ENCODE assay signal across 15 cellular contexts in genomic region chr14:69620981-69621380, GRCh38. TPM values are rescaled to one million over a fixed set of nuclear protein-coding genes. Genes with fewer than 3 reads are reported as not detected.
A peak's percentile ranks its signal among the peaks of the same experiment; 100 is the strongest.
DNase-seq lines count a peak whose midpoint lies in the region; ATAC-seq and TF ChIP-seq lines count a peak whose summit lies in the region.
"Had no signal": no experiment of that assay in that cellular context is flagged by ENCODE, and none has a peak within 500 bp of the region (broad histone marks: within the 10 kb centered on the region; RNA-seq: fewer than 3 reads in every experiment).

No MANE protein-coding gene starts in this region.

- no peak for DNase-seq in activated CD4-positive, alpha-beta T cell treated with anti-CD3 and anti-CD28 coated beads, Interleukin-2, amount 10 ng/mL, durations not matched to agents 24 days and 14 days
- no peak for DNase-seq in activated CD4-positive, alpha-beta T cell treated with anti-CD3 and anti-CD28 coated beads for 1 hour
- no peak for DNase-seq in Karpas-422
- no peak for DNase-seq in chondrocyte (ENCODE audit: low spot score)
- DNase-seq in HT-29 (ENCODE audit: low spot score), result no peak
- DNase-seq in ovary, result no peak
- DNase-seq: hypothalamus, NCI-H1694 treated with DMSO at 0.1 percent for 48 hours, Peyer's patch, WERI-Rb-1 had no signal

- H3K27me3 ChIP-seq in Karpas-422 (ENCODE audit: low read length), result no peaks in the 10 kb centered on the region
- no peaks in the 10 kb centered on the region for H3K27me3 ChIP-seq in neutrophil
- no peaks in the 10 kb centered on the region for H3K27me3 ChIP-seq in ovary
- H3K27me3 ChIP-seq: Peyer's patch had no signal

- TF ChIP-seq EP300 in ovary (IDR thresholded peaks at IDR 0.05), result no peak

- peak overlapping the region; percentile 51 for H3K4me3 Mint-ChIP-seq in activated CD4-positive, alpha-beta T cell treated with anti-CD3 and anti-CD28 coated beads, Interleukin-2, amount 10 ng/mL, durations not matched to agents 24 days and 14 days
- no peak overlapping the region for H3K4me3 Mint-ChIP-seq in chondrocyte (ENCODE audit: unreplicated experiment)

- H3K9me3 Mint-ChIP-seq in activated CD4-positive, alpha-beta T cell treated with anti-CD3 and anti-CD28 coated beads, Interleukin-2, amount 10 ng/mL, durations not matched to agents 24 days and 14 days, result peaks cover 3% of the 10 kb centered on the region
- no peaks in the 10 kb centered on the region for H3K9me3 Mint-ChIP-seq in chondrocyte (ENCODE audit: low read depth)

- peaks cover 21% of the 10 kb centered on the region for H3K36me3 ChIP-seq in Karpas-422 (ENCODE audit: insufficient read depth, low read length)
- peaks cover 6% of the 10 kb centered on the region for H3K36me3 ChIP-seq in neutrophil
- no peaks in the 10 kb centered on the region for H3K36me3 ChIP-seq in ovary
- H3K36me3 ChIP-seq: Peyer's patch, thoracic aorta had no signal

- no peak for TF ChIP-seq CTCF in chondrocyte (IDR thresholded peaks at IDR 0.05)
- TF ChIP-seq CTCF in neutrophil (IDR thresholded peaks at IDR 0.05), result no peak
- no peak for TF ChIP-seq CTCF in ovary (IDR thresholded peaks at IDR 0.05)

- H3K4me1 ChIP-seq in Karpas-422 (ENCODE audit: low read length) (peaks cover 98% of the 10 kb centered on the region), neutrophil (ENCODE audit: control insufficient read depth in 1 of 2, insufficient read depth in 1 of 2, low read depth in 1 of 2, low read length in 1 of 2) (peaks cover 83 to 98% of the 10 kb centered on the region in 2 experiments), ovary (ENCODE audit: insufficient read depth) (peaks cover 23% of the 10 kb centered on the region)

- WGBS in ovary, 3 donors, result 85 to 96% (median 88%) methylated on average over 2 of the region's 2 CpGs

- no peak for ATAC-seq in HG03139 (IDR thresholded peaks at IDR 0.05; ENCODE audit: unreplicated experiment)
- ATAC-seq: A549 had no signal

- peak overlapping the region; percentile 4; the same call in 1 of the 2 replicates for H3K9ac ChIP-seq in Karpas-422 (ENCODE audit: low read length)

- H3K4me1 Mint-ChIP-seq in activated CD4-positive, alpha-beta T cell treated with anti-CD3 and anti-CD28 coated beads, Interleukin-2, amount 10 ng/mL, durations not matched to agents 24 days and 14 days, result peaks cover 86% of the 10 kb centered on the region
- H3K4me1 Mint-ChIP-seq in chondrocyte (ENCODE audit: low read depth), result peaks cover 75% of the 10 kb centered on the region

- H3K4me2 ChIP-seq in Karpas-422 (ENCODE audit: low read depth, low read length, poor library complexity, severe bottlenecking), result peak overlapping the region; percentile 13
- H3K4me2 ChIP-seq: A549 had no signal

- H3K27ac Mint-ChIP-seq in activated CD4-positive, alpha-beta T cell treated with anti-CD3 and anti-CD28 coated beads, Interleukin-2, amount 10 ng/mL, durations not matched to agents 24 days and 14 days, result peak overlapping the region; percentile 100
- H3K27ac Mint-ChIP-seq in chondrocyte (ENCODE audit: unreplicated experiment), result peak overlapping the region; percentile 67

- H3K27ac ChIP-seq in Karpas-422 (ENCODE audit: low read length), result peak overlapping the region; percentile 97
- peak overlapping the region; percentile 65 for H3K27ac ChIP-seq in neutrophil
- no peak overlapping the region for H3K27ac ChIP-seq in ovary
- H3K27ac ChIP-seq: A549, WERI-Rb-1 had no signal

- H3K4me3 ChIP-seq in Karpas-422 (ENCODE audit: low read length), result no peak overlapping the region
- no peak overlapping the region for H3K4me3 ChIP-seq in neutrophil (ENCODE audit: low read depth in 1 of 2, low read length in 1 of 2)
- no peak overlapping the region for H3K4me3 ChIP-seq in ovary
- H3K4me3 ChIP-seq: A549, Peyer's patch, thoracic aorta had no signal

- no peaks in the 10 kb centered on the region for H3K27me3 Mint-ChIP-seq in activated CD4-positive, alpha-beta T cell treated with anti-CD3 and anti-CD28 coated beads, Interleukin-2, amount 10 ng/mL, durations not matched to agents 24 days and 14 days
- no peaks in the 10 kb centered on the region for H3K27me3 Mint-ChIP-seq in chondrocyte (ENCODE audit: low read depth)

- intact Hi-C loops in activated CD4-positive, alpha-beta T cell treated with anti-CD3 and anti-CD28 coated beads, Interleukin-2, amount 10 ng/mL, durations not matched to agents 24 days and 14 days (cut with micrococcal nuclease), result no loop called here
- intact Hi-C loops in ovary (cut with DNase I), result loop anchor here in 1 of 4 donors (10.0 kb wide), 1 partner anchor 54 kb away; no protein-coding TSS in a partner anchor

- no peaks in the 10 kb centered on the region for H3K9me3 ChIP-seq in Karpas-422 (ENCODE audit: low read length)
- no peaks in the 10 kb centered on the region for H3K9me3 ChIP-seq in neutrophil
- H3K9me3 ChIP-seq in ovary, result no peaks in the 10 kb centered on the region
- H3K9me3 ChIP-seq: A549, Peyer's patch, thoracic aorta had no signal

- no peak overlapping the region for H2AFZ ChIP-seq in Karpas-422 (ENCODE audit: low read length)

- TF ChIP-seq POLR2A in ovary (IDR thresholded peaks at IDR 0.05), result no peak

- H3K79me2 ChIP-seq in Karpas-422 (ENCODE audit: low read length), result peaks cover 100% of the 10 kb centered on the region

- peaks cover 34% of the 10 kb centered on the region for H3K36me3 Mint-ChIP-seq in activated CD4-positive, alpha-beta T cell treated with anti-CD3 and anti-CD28 coated beads, Interleukin-2, amount 10 ng/mL, durations not matched to agents 24 days and 14 days (ENCODE audit: low read depth)
- no peaks in the 10 kb centered on the region for H3K36me3 Mint-ChIP-seq in chondrocyte (ENCODE audit: low read depth)

- H3K9me2 ChIP-seq in Karpas-422 (replicated peaks; ENCODE audit: insufficient read depth, low read length), result no peaks in the 10 kb centered on the region

- H4K20me1 ChIP-seq in Karpas-422 (ENCODE audit: insufficient read depth, low read depth, low read length), result no peaks in the 10 kb centered on the region; the same call in 1 of the 2 replicates

RNA-seq across cellular contexts. Expression of gene SUSD6, which starts 9.6 kb away (rescaled TPM):
- total RNA-seq in activated CD4-positive, alpha-beta T cell treated with anti-CD3 and anti-CD28 coated beads, Interleukin-2, amount 10 ng/mL, durations not matched to agents 24 days and 14 days, result 73.4 and 78.9 TPM in 2 replicates
- 43.8 and 46.0 TPM in 2 replicates for total RNA-seq in Karpas-422 (2014; rRNA removed; shearing (Covaris generic); ENCODE audit: low replicate concordance)
- total RNA-seq in chondrocyte (49.1 to 51.6 TPM (median 49.3 TPM) in 3 replicates), ovary (10 to 100 TPM; 18.0 to 35.3 (median 29.9) TPM)
- total RNA-seq in HT-29 (2014; rRNA removed; shearing (Covaris generic)), result 6.1 and 10.9 TPM in 2 replicates
- 10 to 100 TPM; 12.6 to 20.3 TPM for polyA plus RNA-seq in ovary

RNA-seq across cellular contexts. Expression of gene CCDC177, which starts 46.3 kb away (rescaled TPM):
- 0.05 TPM in 1 of 2 replicates, not detected in the other for total RNA-seq in activated CD4-positive, alpha-beta T cell treated with anti-CD3 and anti-CD28 coated beads, Interleukin-2, amount 10 ng/mL, durations not matched to agents 24 days and 14 days
- not detected in 2 replicates for total RNA-seq in Karpas-422 (2014; rRNA removed; shearing (Covaris generic); ENCODE audit: low replicate concordance)
- total RNA-seq in chondrocyte, result not detected in 3 replicates
- total RNA-seq in HT-29 (2014; rRNA removed; shearing (Covaris generic)), result not detected in 2 replicates
- total RNA-seq in ovary, result not detected
- polyA plus RNA-seq in ovary, result under 1 TPM in 1 of 2 donors, not detected in 1; 0.04 TPM
- total RNA-seq: NCI-H460, Peyer's patch, thoracic aorta had no signal
- polyA plus RNA-seq: A549 had no signal

Comparison
In these comparisons a context has a peak if more than half of its experiments do, and no peak if none do; other contexts are left out.
1. H3K27ac ChIP-seq: peak in Karpas-422 (single experiment) and neutrophil (single experiment); none in ovary (0 of 2).